Comparison of ENCODE assay signal across 13 cellular contexts in genomic region chr6:73713426-73714147, GRCh38. TPM values are rescaled to one million over a fixed set of nuclear protein-coding genes. Genes with fewer than 3 reads are reported as not detected.
A peak's percentile ranks its signal among the peaks of the same experiment; 100 is the strongest.
DNase-seq lines count a peak whose midpoint lies in the region; ATAC-seq and TF ChIP-seq lines count a peak whose summit lies in the region.
"Had no signal": no experiment of that assay in that cellular context is flagged by ENCODE, and none has a peak within 500 bp of the region (broad histone marks: within the 10 kb centered on the region; RNA-seq: fewer than 3 reads in every experiment).

No MANE protein-coding gene starts in this region.

- peaks cover 40% of the 10 kb centered on the region for H3K4me1 Mint-ChIP-seq in activated T-helper 1 cell treated with anti-CD3 and anti-CD28 coated beads, Interleukin-12 subunit alpha, Interleukin-12 subunit beta, Interleukin-2, Interleukin-4 antibody, amounts not matched to agents 30 ng/mL and 10 ng/mL and 1 ng/mL, durations not matched to agents 14 hours and 24 hours and 36 hours (ENCODE audit: low read depth)

- no peak for TF ChIP-seq CTCF in left lung (IDR thresholded peaks at IDR 0.05)
- no peak for TF ChIP-seq CTCF in PC-3 (conservative IDR thresholded peaks at IDR 0.05; ENCODE audit: low read depth, low read length)

- H3K36me3 Mint-ChIP-seq in activated T-helper 1 cell treated with anti-CD3 and anti-CD28 coated beads, Interleukin-12 subunit alpha, Interleukin-12 subunit beta, Interleukin-2, Interleukin-4 antibody, amounts not matched to agents 30 ng/mL and 10 ng/mL and 1 ng/mL, durations not matched to agents 14 hours and 24 hours and 36 hours (ENCODE audit: low read depth) = peaks cover 42% of the 10 kb centered on the region
- H3K36me3 Mint-ChIP-seq: T-cell had no signal

- H3K4me3 ChIP-seq in left lung (no peak overlapping the region), H7 (ENCODE audit: insufficient read depth, low read depth, low read length) (no peak overlapping the region), PC-3 (ENCODE audit: low read length) (no peak overlapping the region)
- H3K4me3 ChIP-seq: ascending aorta had no signal

- no peaks in the 10 kb centered on the region for H3K36me3 ChIP-seq in left lung
- H3K36me3 ChIP-seq in H7 (replicated peaks; ENCODE audit: control insufficient read depth, insufficient read depth, low read length) = no peaks in the 10 kb centered on the region
- H3K36me3 ChIP-seq in PC-3 (ENCODE audit: low read depth, low read length) = no peaks in the 10 kb centered on the region
- H3K36me3 ChIP-seq: ascending aorta had no signal

- H3K9ac ChIP-seq in PC-3 (ENCODE audit: low read length) = no peak overlapping the region

- H3F3A ChIP-seq in PC-3 (ENCODE audit: low read length, unreplicated experiment) = no peaks in the 10 kb centered on the region

- no peak overlapping the region for H3K4me2 ChIP-seq in PC-3 (ENCODE audit: low read length)

- H3K9me3 ChIP-seq in left lung = peaks cover 0 to 2% of the 10 kb centered on the region in 2 donors
- H3K9me3 ChIP-seq in PC-3 (ENCODE audit: low read length) = no peaks in the 10 kb centered on the region
- H3K9me3 ChIP-seq: ascending aorta had no signal

- POLR2A ChIA-PET in PC-3 (lab: Charles Lee; ENCODE audit: unreplicated experiment) = interaction anchor here (0.6 kb wide), 1 partner anchor 19 kb away, joined by 8 read pairs; no protein-coding TSS in a partner anchor

- H3K4me1 ChIP-seq in left lung (peaks cover 3 to 27% of the 10 kb centered on the region in 2 donors), PC-3 (ENCODE audit: insufficient read depth, low read length) (peaks cover 23% of the 10 kb centered on the region)
- H3K4me1 ChIP-seq: ascending aorta had no signal

- no peak overlapping the region for H3K27ac Mint-ChIP-seq in activated T-helper 1 cell treated with anti-CD3 and anti-CD28 coated beads, Interleukin-12 subunit alpha, Interleukin-12 subunit beta, Interleukin-2, Interleukin-4 antibody, amounts not matched to agents 30 ng/mL and 10 ng/mL and 1 ng/mL, durations not matched to agents 14 hours and 24 hours and 36 hours

- H4K20me1 ChIP-seq in PC-3 (ENCODE audit: low read length) = no peaks in the 10 kb centered on the region

- DNase-seq in A172 (ENCODE audit: low spot score) (peak; percentile 43), left lung (no peak), H7 (no peak), PC-3 (no peak), DMS 273 (lab: John Stamatoyannopoulos, UW; ENCODE audit: unreplicated experiment) (no peak)
- DNase-seq in activated T-helper 1 cell treated with anti-CD3 and anti-CD28 coated beads, Interleukin-12 subunit alpha, Interleukin-12 subunit beta, Interleukin-2, Interleukin-4 antibody, amounts not matched to agents 30 ng/mL and 10 ng/mL and 1 ng/mL, durations not matched to agents 14 hours and 24 hours and 36 hours (ENCODE audit: low spot score) = no peak
- DNase-seq: activated T-cell treated with anti-CD3 and anti-CD28 coated beads for 4 hours; NCI-H82; stimulated activated CD4-positive, alpha-beta T cell treated with anti-CD3 and anti-CD28 coated beads, Interleukin-2, amount 100 ng/mL, for 48 hours; T-cell had no signal

- H3K4me3 Mint-ChIP-seq in activated T-helper 1 cell treated with anti-CD3 and anti-CD28 coated beads, Interleukin-12 subunit alpha, Interleukin-12 subunit beta, Interleukin-2, Interleukin-4 antibody, amounts not matched to agents 30 ng/mL and 10 ng/mL and 1 ng/mL, durations not matched to agents 14 hours and 24 hours and 36 hours = peak overlapping the region; percentile 15

- H3K27me3 ChIP-seq in left lung (no peaks in the 10 kb centered on the region), H7 (ENCODE audit: control insufficient read depth, insufficient read depth, low read length) (no peaks in the 10 kb centered on the region), PC-3 (ENCODE audit: low read length) (no peaks in the 10 kb centered on the region)
- H3K27me3 ChIP-seq: ascending aorta had no signal

- no TSS peak for BruUV-seq in PC-3 (replicated peaks; lab: Mats Ljungman, UMichigan)

- CTCF ChIA-PET in PC-3 (lab: Charles Lee) = no interaction called here

- no peak overlapping the region for H2AFZ ChIP-seq in PC-3 (ENCODE audit: low read length)

- no peaks in the 10 kb centered on the region for H3K27me3 Mint-ChIP-seq in activated T-helper 1 cell treated with anti-CD3 and anti-CD28 coated beads, Interleukin-12 subunit alpha, Interleukin-12 subunit beta, Interleukin-2, Interleukin-4 antibody, amounts not matched to agents 30 ng/mL and 10 ng/mL and 1 ng/mL, durations not matched to agents 14 hours and 24 hours and 36 hours (ENCODE audit: insufficient read depth)

- H3K27ac ChIP-seq in left lung (peak overlapping the region; percentile 42 to 62), PC-3 (ENCODE audit: low read length) (no peak overlapping the region)

- no peaks in the 10 kb centered on the region for H3K9me3 Mint-ChIP-seq in activated T-helper 1 cell treated with anti-CD3 and anti-CD28 coated beads, Interleukin-12 subunit alpha, Interleukin-12 subunit beta, Interleukin-2, Interleukin-4 antibody, amounts not matched to agents 30 ng/mL and 10 ng/mL and 1 ng/mL, durations not matched to agents 14 hours and 24 hours and 36 hours
- H3K9me3 Mint-ChIP-seq: T-cell had no signal

- intact Hi-C loops in activated T-helper 1 cell treated with anti-CD3 and anti-CD28 coated beads, Interleukin-12 subunit alpha, Interleukin-12 subunit beta, Interleukin-2, Interleukin-4 antibody, amounts not matched to agents 30 ng/mL and 10 ng/mL and 1 ng/mL, durations not matched to agents 14 hours and 24 hours and 36 hours (cut with micrococcal nuclease) = no loop called here
- intact Hi-C loops in left lung (cut with DNase I) (no loop called here), PC-3 (cut with micrococcal nuclease) (no loop called here)

- ATAC-seq in GM19395 (IDR thresholded peaks at IDR 0.05; ENCODE audit: unreplicated experiment) = peak; percentile 29
- ATAC-seq in left lung = peak; percentile 27
- no peak for ATAC-seq in PC-3
- no peak for ATAC-seq in GM21447 (IDR thresholded peaks at IDR 0.05; ENCODE audit: unreplicated experiment)

- H3K79me2 ChIP-seq in PC-3 (ENCODE audit: low read length) = no peaks in the 10 kb centered on the region

- H3K9me2 ChIP-seq in PC-3 (replicated peaks; ENCODE audit: low read length) = no peaks in the 10 kb centered on the region

RNA-seq across cellular contexts. Expression of gene CD109, which starts 17.6 kb away (rescaled TPM):
- total RNA-seq in A172 (2014; rRNA removed; shearing (Covaris generic)) = 18.4 and 24.3 TPM in 2 replicates
- total RNA-seq in activated T-helper 1 cell treated with anti-CD3 and anti-CD28 coated beads, Interleukin-12 subunit alpha, Interleukin-12 subunit beta, Interleukin-2, Interleukin-4 antibody, amounts not matched to agents 30 ng/mL and 10 ng/mL and 1 ng/mL, durations not matched to agents 14 hours and 24 hours and 36 hours = 27.1 and 29.3 TPM in 2 replicates
- total RNA-seq in left lung = 10 to 100 TPM; 13.8 to 17.7 TPM
- 1.3 and 1.4 TPM in 2 replicates for total RNA-seq in H7 (2014; rRNA removed; shearing (Covaris generic))
- total RNA-seq in PC-3 (2014; rRNA removed) = 16.8 and 19.1 TPM in 2 replicates

RNA-seq across cellular contexts. Expression of gene SLC17A5, which starts 59.8 kb away (rescaled TPM):
- 13.0 and 15.3 TPM in 2 replicates for total RNA-seq in A172 (2014; rRNA removed; shearing (Covaris generic))
- total RNA-seq in activated T-helper 1 cell treated with anti-CD3 and anti-CD28 coated beads, Interleukin-12 subunit alpha, Interleukin-12 subunit beta, Interleukin-2, Interleukin-4 antibody, amounts not matched to agents 30 ng/mL and 10 ng/mL and 1 ng/mL, durations not matched to agents 14 hours and 24 hours and 36 hours = 4.5 and 5.1 TPM in 2 replicates
- 10 to 100 TPM; 24.8 to 27.8 TPM for total RNA-seq in left lung
- total RNA-seq in H7 (2014; rRNA removed; shearing (Covaris generic)) = 12.2 and 13.1 TPM in 2 replicates
- 3.3 and 5.2 TPM in 2 replicates for total RNA-seq in PC-3 (2014; rRNA removed)

Comparison
In these comparisons a context has a peak if more than half of its experiments do, and no peak if none do; other contexts are left out.
1. ATAC-seq: peak in GM19395 (single experiment) and left lung (single experiment); none in PC-3 (single experiment) and GM21447 (single experiment).